ENCODE assay signal across 10 cellular contexts in genomic region chr11:121538054-121538453, GRCh38.
DNase-seq lines count a peak whose midpoint lies in the region; ATAC-seq lines count a peak whose summit lies in the region.
"Had no signal": no experiment of that assay in that cellular context is flagged by ENCODE, and none has a peak within 500 bp of the region (broad histone marks: within the 10 kb centered on the region; RNA-seq: fewer than 3 reads in every experiment).

No MANE protein-coding gene starts in this region.

- H3K27me3 Mint-ChIP-seq in activated T-cell treated with anti-CD3 and anti-CD28 coated beads, Interleukin-2, amount 50 U/mL, for 72 hours (ENCODE audit: low read depth): no peaks in the 10 kb centered on the region
- no peaks in the 10 kb centered on the region for H3K27me3 Mint-ChIP-seq in naive thymus-derived CD8-positive, alpha-beta T cell

- peaks cover 75% of the 10 kb centered on the region for H3K4me1 Mint-ChIP-seq in activated T-cell treated with anti-CD3 and anti-CD28 coated beads, Interleukin-2, amount 50 U/mL, for 72 hours (ENCODE audit: low read depth)
- peaks cover 18 to 71% (median 45%) of the 10 kb centered on the region in 4 donors for H3K4me1 Mint-ChIP-seq in naive thymus-derived CD8-positive, alpha-beta T cell

- peak overlapping the region in 1 of 2 donors; percentile 43 for H3K4me3 Mint-ChIP-seq in activated T-cell treated with anti-CD3 and anti-CD28 coated beads, Interleukin-2, amount 50 U/mL, for 72 hours
- no peak overlapping the region for H3K4me3 Mint-ChIP-seq in naive thymus-derived CD8-positive, alpha-beta T cell

- POLR2A ChIA-PET in naive thymus-derived CD8-positive, alpha-beta T cell (lab: Charles Lee): no interaction called here

- DNase-seq in activated T-cell treated with anti-CD3 and anti-CD28 coated beads, Interleukin-2, amount 50 U/mL, for 72 hours: no peak
- DNase-seq in activated T-cell treated with anti-CD3 and anti-CD28 coated beads, Interleukin-2, amount 50 U/mL, for 48 hours: no peak
- DNase-seq in naive thymus-derived CD8-positive, alpha-beta T cell: no peak
- no peak for DNase-seq in NCI-H345 treated with DMSO at 0.1 percent for 48 hours (lab: John Stamatoyannopoulos, UW; ENCODE audit: unreplicated experiment)
- DNase-seq in stimulated activated CD4-positive, alpha-beta T cell treated with anti-CD3 and anti-CD28 coated beads, Interleukin-4, amount 100 ng/mL, for 1 hour: no peak
- no peak for DNase-seq in NCI-H1436 treated with DMSO at 0.1 percent for 48 hours (lab: John Stamatoyannopoulos, UW)
- DNase-seq: ACHN; activated CD8-positive, alpha-beta memory T cell treated with anti-CD3 and anti-CD28 coated beads for 24 hours had no signal

- ATAC-seq in activated T-cell treated with anti-CD3 and anti-CD28 coated beads, Interleukin-2, amount 50 U/mL, for 72 hours (replicated peaks in 1 of 2): peak; percentile 64 to 80
- ATAC-seq in GM21515 (IDR thresholded peaks at IDR 0.05; ENCODE audit: unreplicated experiment) (peak; percentile 56), HG03378 (IDR thresholded peaks at IDR 0.05; ENCODE audit: unreplicated experiment) (peak; percentile 67)
- no peak for ATAC-seq in naive thymus-derived CD8-positive, alpha-beta T cell

- H3K36me3 Mint-ChIP-seq in activated T-cell treated with anti-CD3 and anti-CD28 coated beads, Interleukin-2, amount 50 U/mL, for 72 hours (ENCODE audit: insufficient read depth in 2 of 2): peaks cover 0 to 8% of the 10 kb centered on the region in 2 donors
- peaks cover 0 to 95% (median 29%) of the 10 kb centered on the region in 3 donors for H3K36me3 Mint-ChIP-seq in naive thymus-derived CD8-positive, alpha-beta T cell

- no peaks in the 10 kb centered on the region for H3K9me3 Mint-ChIP-seq in activated T-cell treated with anti-CD3 and anti-CD28 coated beads, Interleukin-2, amount 50 U/mL, for 72 hours
- H3K9me3 Mint-ChIP-seq in naive thymus-derived CD8-positive, alpha-beta T cell: no peaks in the 10 kb centered on the region

- H3K27ac Mint-ChIP-seq in activated T-cell treated with anti-CD3 and anti-CD28 coated beads, Interleukin-2, amount 50 U/mL, for 72 hours: no peak overlapping the region
- peak overlapping the region in 6 of 10 donors; percentile 27 to 69 (median 58) for H3K27ac Mint-ChIP-seq in naive thymus-derived CD8-positive, alpha-beta T cell

Comparison
In these comparisons a context has a peak if more than half of its experiments do, and no peak if none do; other contexts are left out.
1. ATAC-seq: peak in activated T-cell treated with anti-CD3 and anti-CD28 coated beads, Interleukin-2, amount 50 U/mL, for 72 hours (2 of 2), GM21515 (single experiment) and HG03378 (single experiment); none in naive thymus-derived CD8-positive, alpha-beta T cell (0 of 2).